Comparison of ENCODE assay signal across 11 cellular contexts in the genomic region with DNA sequence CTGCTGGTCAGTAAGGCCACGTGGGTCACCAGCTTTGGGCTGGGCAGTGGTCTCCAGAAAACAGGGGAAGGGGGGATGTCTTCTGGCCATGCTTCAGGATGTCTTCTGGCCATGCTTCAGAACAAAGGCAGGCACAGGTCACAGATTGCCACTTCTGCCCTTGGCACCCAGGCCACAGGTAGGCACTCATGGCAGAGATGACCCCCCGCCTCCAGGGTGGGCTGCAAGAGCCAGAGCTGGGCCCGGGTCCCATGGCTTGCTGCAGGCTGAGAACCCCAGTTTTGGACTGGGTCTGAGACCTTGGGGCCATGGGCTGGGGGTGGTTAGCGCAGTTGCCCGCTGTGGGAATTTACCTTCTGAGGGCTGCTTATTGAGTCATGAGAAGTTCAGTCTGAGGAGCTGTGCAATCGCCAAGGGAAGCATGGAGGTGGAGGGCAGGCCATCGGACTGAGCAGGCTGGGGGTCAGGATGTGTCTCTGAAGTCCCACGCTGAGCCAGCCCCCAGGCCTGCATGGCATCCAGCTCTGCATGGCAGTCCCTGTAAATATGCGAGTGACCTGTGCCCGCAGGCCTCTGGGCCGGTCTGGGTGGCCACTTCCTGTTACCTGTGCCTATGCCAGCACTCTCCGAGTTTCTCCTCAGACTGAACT. TPM values are rescaled to one million over a fixed set of nuclear protein-coding genes. Genes with fewer than 3 reads are reported as not detected.
DNase-seq lines count a peak whose midpoint lies in the region; ATAC-seq, FAIRE-seq and TF ChIP-seq lines count a peak whose summit lies in the region.
"Had no signal": no experiment of that assay in that cellular context is flagged by ENCODE, and none has a peak within 500 bp of the region (broad histone marks: within the 10 kb centered on the region; RNA-seq: fewer than 3 reads in every experiment).

No MANE protein-coding gene starts in this region.

- no peaks in the 10 kb centered on the region for H3K27me3 Mint-ChIP-seq in activated T-helper 1 cell treated with anti-CD3 and anti-CD28 coated beads, Interleukin-12 subunit alpha, Interleukin-12 subunit beta, Interleukin-2, Interleukin-4 antibody, amounts not matched to agents 30 ng/mL and 10 ng/mL and 1 ng/mL, durations not matched to agents 14 hours and 24 hours and 36 hours (ENCODE audit: insufficient read depth)
- H3K27me3 Mint-ChIP-seq in type B pancreatic cell: no peaks in the 10 kb centered on the region

- no peaks in the 10 kb centered on the region for H3K36me3 ChIP-seq in heart left ventricle
- no peaks in the 10 kb centered on the region for H3K36me3 ChIP-seq in keratinocyte (ENCODE audit: control insufficient read depth in 2 of 2, extremely low read depth in 1 of 2, insufficient read depth in 2 of 2, low read length in 2 of 2)
- H3K36me3 ChIP-seq: neutrophil had no signal

- peak overlapping the region; percentile 58 for H3K9ac ChIP-seq in keratinocyte (ENCODE audit: control insufficient read depth, extremely low read depth, insufficient read depth, low read length)

- intact Hi-C loops in heart left ventricle (cut with DNase I) (no loop called here), Right ventricle myocardium superior (cut with DNase I) (no loop called here)
- intact Hi-C loops in activated T-helper 1 cell treated with anti-CD3 and anti-CD28 coated beads, Interleukin-12 subunit alpha, Interleukin-12 subunit beta, Interleukin-2, Interleukin-4 antibody, amounts not matched to agents 30 ng/mL and 10 ng/mL and 1 ng/mL, durations not matched to agents 14 hours and 24 hours and 36 hours (cut with micrococcal nuclease): no loop called here

- H3K36me3 Mint-ChIP-seq in activated T-helper 1 cell treated with anti-CD3 and anti-CD28 coated beads, Interleukin-12 subunit alpha, Interleukin-12 subunit beta, Interleukin-2, Interleukin-4 antibody, amounts not matched to agents 30 ng/mL and 10 ng/mL and 1 ng/mL, durations not matched to agents 14 hours and 24 hours and 36 hours (ENCODE audit: low read depth): no peaks in the 10 kb centered on the region
- no peaks in the 10 kb centered on the region for H3K36me3 Mint-ChIP-seq in type B pancreatic cell

- ATAC-seq in heart left ventricle (no peak), Right ventricle myocardium superior (ENCODE audit: poor library complexity) (no peak), HG02610 (IDR thresholded peaks at IDR 0.05; ENCODE audit: unreplicated experiment) (no peak)

- H3K79me2 ChIP-seq in keratinocyte (ENCODE audit: control insufficient read depth, insufficient read depth, low read length): peaks cover 19% of the 10 kb centered on the region

- DNase-seq in heart left ventricle (peak in 4 of 5 donors; percentile 8 to 25 (median 22)), Right ventricle myocardium superior (no peak), keratinocyte (ENCODE audit: low read depth, low spot score) (no peak), type B pancreatic cell (ENCODE audit: extremely low spot score, unreplicated experiment) (no peak), RKO (ENCODE audit: low spot score) (no peak), Kasumi-1 (lab: John Stamatoyannopoulos, UW) (no peak)
- DNase-seq in activated T-helper 1 cell treated with anti-CD3 and anti-CD28 coated beads, Interleukin-12 subunit alpha, Interleukin-12 subunit beta, Interleukin-2, Interleukin-4 antibody, amounts not matched to agents 30 ng/mL and 10 ng/mL and 1 ng/mL, durations not matched to agents 14 hours and 24 hours and 36 hours (ENCODE audit: low spot score): no peak
- DNase-seq: NCI-H446 treated with DMSO at 0.1 percent for 48 hours had no signal

- no peaks in the 10 kb centered on the region for H3K9me3 Mint-ChIP-seq in activated T-helper 1 cell treated with anti-CD3 and anti-CD28 coated beads, Interleukin-12 subunit alpha, Interleukin-12 subunit beta, Interleukin-2, Interleukin-4 antibody, amounts not matched to agents 30 ng/mL and 10 ng/mL and 1 ng/mL, durations not matched to agents 14 hours and 24 hours and 36 hours
- no peaks in the 10 kb centered on the region for H3K9me3 Mint-ChIP-seq in type B pancreatic cell

- no peak overlapping the region for H2AFZ ChIP-seq in keratinocyte (ENCODE audit: control insufficient read depth, low read length)

- peak overlapping the region; percentile 80 for H3K4me3 Mint-ChIP-seq in activated T-helper 1 cell treated with anti-CD3 and anti-CD28 coated beads, Interleukin-12 subunit alpha, Interleukin-12 subunit beta, Interleukin-2, Interleukin-4 antibody, amounts not matched to agents 30 ng/mL and 10 ng/mL and 1 ng/mL, durations not matched to agents 14 hours and 24 hours and 36 hours
- H3K4me3 Mint-ChIP-seq in type B pancreatic cell: peak overlapping the region; percentile 87

- TF ChIP-seq POLR2A in heart left ventricle (IDR thresholded peaks at IDR 0.05): no peak

- dilution Hi-C loops in keratinocyte (cut with MboI; ENCODE audit: extremely low pct_ligation_motif_present, low sequenced_read_pairs): no loop called here

- no peak for TF ChIP-seq CTCF in heart left ventricle (IDR thresholded peaks at IDR 0.05)
- TF ChIP-seq CTCF in keratinocyte (optimal IDR thresholded peaks at IDR 0.05 in 1 of 3, IDR thresholded peaks at IDR 0.05 in 1 of 3, conservative IDR thresholded peaks at IDR 0.05 in 1 of 3; ENCODE audit: extremely low read depth in 1 of 3, insufficient read depth in 2 of 3, low read length in 3 of 3): no peak
- no peak for TF ChIP-seq CTCF in type B pancreatic cell (conservative IDR thresholded peaks at IDR 0.05)

- H3K27me3 ChIP-seq in heart left ventricle (no peaks in the 10 kb centered on the region), keratinocyte (ENCODE audit: control insufficient read depth, extremely low read depth, insufficient read depth, low read length) (no peaks in the 10 kb centered on the region)

- H4K20me1 ChIP-seq in keratinocyte (ENCODE audit: control insufficient read depth, extremely low read depth, insufficient read depth, low read length): no peaks in the 10 kb centered on the region

- no peak overlapping the region for H3K27ac ChIP-seq in heart left ventricle
- H3K27ac ChIP-seq in keratinocyte (ENCODE audit: control insufficient read depth, insufficient read depth, low read length): no peak overlapping the region
- H3K27ac ChIP-seq: epithelial cell of prostate, neutrophil had no signal

- no peaks in the 10 kb centered on the region for H3K9me1 ChIP-seq in keratinocyte (ENCODE audit: control insufficient read depth, extremely low read depth, insufficient read depth, low read length)

- H3K4me2 ChIP-seq in keratinocyte (ENCODE audit: control insufficient read depth, extremely low read depth, insufficient read depth, low read depth, low read length): peak overlapping the region; percentile 92

- 91 to 94% (median 92%) methylated on average over 5 to 12 of the region's 12 CpGs for WGBS in heart left ventricle, 4 donors

- H3K4me3 ChIP-seq in heart left ventricle: peak overlapping the region in 8 of 12 donors; percentile 59 to 88 (median 70)
- peak overlapping the region; percentile 51 to 78 (median 70) for H3K4me3 ChIP-seq in keratinocyte (ENCODE audit: control insufficient read depth in 2 of 3, extremely low read depth in 1 of 3, insufficient read depth in 2 of 3, low read depth in 1 of 3, low read length in 3 of 3)

- H3K9me3 ChIP-seq in heart left ventricle (no peaks in the 10 kb centered on the region), keratinocyte (ENCODE audit: control insufficient read depth, low read depth, low read length) (no peaks in the 10 kb centered on the region)
- H3K9me3 ChIP-seq: neutrophil had no signal

- peaks cover 5 to 79% (median 52%) of the 10 kb centered on the region in 12 donors for H3K4me1 ChIP-seq in heart left ventricle
- peaks cover 46% of the 10 kb centered on the region for H3K4me1 ChIP-seq in keratinocyte (ENCODE audit: control insufficient read depth, extremely low read depth, insufficient read depth, low read length)

- no peak for FAIRE-seq in keratinocyte (lab: Jason Lieb, UNC)

- no peak overlapping the region for H3K27ac Mint-ChIP-seq in activated T-helper 1 cell treated with anti-CD3 and anti-CD28 coated beads, Interleukin-12 subunit alpha, Interleukin-12 subunit beta, Interleukin-2, Interleukin-4 antibody, amounts not matched to agents 30 ng/mL and 10 ng/mL and 1 ng/mL, durations not matched to agents 14 hours and 24 hours and 36 hours
- H3K27ac Mint-ChIP-seq in type B pancreatic cell: peak overlapping the region; percentile 59

- peaks cover 25% of the 10 kb centered on the region for H3K4me1 Mint-ChIP-seq in activated T-helper 1 cell treated with anti-CD3 and anti-CD28 coated beads, Interleukin-12 subunit alpha, Interleukin-12 subunit beta, Interleukin-2, Interleukin-4 antibody, amounts not matched to agents 30 ng/mL and 10 ng/mL and 1 ng/mL, durations not matched to agents 14 hours and 24 hours and 36 hours (ENCODE audit: low read depth)
- H3K4me1 Mint-ChIP-seq in type B pancreatic cell (ENCODE audit: unreplicated experiment): peaks cover 47% of the 10 kb centered on the region

RNA-seq across cellular contexts. Expression of gene ANKRD13B, which starts 1.6 kb away (rescaled TPM):
- total RNA-seq in heart left ventricle (1 to 10 TPM; 4.4 to 9.9 (median 6.1) TPM), Right ventricle myocardium superior (9.3 TPM), type B pancreatic cell (ENCODE audit: low replicate concordance) (21.0 and 50.5 TPM in 2 replicates)
- polyA plus RNA-seq in heart left ventricle (10 to 100 TPM in 1 of 2 donors, 1 to 10 TPM in 1; 4.1 to 12.7 TPM), keratinocyte (3.7 to 6.5 TPM (median 5.0 TPM) in 3 replicates)
- 45.8 and 46.2 TPM in 2 replicates for total RNA-seq in activated T-helper 1 cell treated with anti-CD3 and anti-CD28 coated beads, Interleukin-12 subunit alpha, Interleukin-12 subunit beta, Interleukin-2, Interleukin-4 antibody, amounts not matched to agents 30 ng/mL and 10 ng/mL and 1 ng/mL, durations not matched to agents 14 hours and 24 hours and 36 hours
- 3.7 TPM for polyA plus RNA-seq in keratinocyte (2011; ENCODE audit: low read depth)
- polyA plus RNA-seq in keratinocyte (2011; cell fraction: cytosol; rRNA removed): 2.8 and 5.7 TPM in 2 replicates
- 13.0 and 14.3 TPM in 2 replicates for polyA plus RNA-seq in keratinocyte (2011; cell fraction: nucleus; rRNA removed)
- 6.7 and 7.8 TPM in 2 replicates for polyA plus RNA-seq in keratinocyte (2012; ENCODE audit: low replicate concordance)
- 4.8 to 12.7 TPM (median 5.3 TPM) in 3 replicates for polyA minus RNA-seq in keratinocyte
- 12.9 TPM for polyA minus RNA-seq in keratinocyte (2011; cell fraction: cytosol; rRNA and poly(A)+ RNA removed)
- polyA minus RNA-seq in keratinocyte (2011; cell fraction: nucleus; rRNA and poly(A)+ RNA removed): 6.2 and 9.9 TPM in 2 replicates

RNA-seq across cellular contexts. Expression of gene GIT1, which starts 5.1 kb away (rescaled TPM):
- total RNA-seq in heart left ventricle (10 to 100 TPM; 23.1 to 52.9 (median 31.4) TPM), Right ventricle myocardium superior (28.5 TPM), type B pancreatic cell (ENCODE audit: low replicate concordance) (44.0 and 66.7 TPM in 2 replicates)
- polyA plus RNA-seq in heart left ventricle (10 to 100 TPM; 23.0 to 37.8 TPM), keratinocyte (35.9 to 42.7 TPM (median 37.9 TPM) in 3 replicates)
- total RNA-seq in activated T-helper 1 cell treated with anti-CD3 and anti-CD28 coated beads, Interleukin-12 subunit alpha, Interleukin-12 subunit beta, Interleukin-2, Interleukin-4 antibody, amounts not matched to agents 30 ng/mL and 10 ng/mL and 1 ng/mL, durations not matched to agents 14 hours and 24 hours and 36 hours: 81.0 and 87.5 TPM in 2 replicates
- polyA plus RNA-seq in keratinocyte (2011; ENCODE audit: low read depth): 34.5 TPM
- polyA plus RNA-seq in keratinocyte (2011; cell fraction: cytosol; rRNA removed): 26.3 and 43.3 TPM in 2 replicates
- polyA plus RNA-seq in keratinocyte (2011; cell fraction: nucleus; rRNA removed): 55.9 and 64.8 TPM in 2 replicates
- polyA plus RNA-seq in keratinocyte (2012; ENCODE audit: low replicate concordance): 28.3 and 36.4 TPM in 2 replicates
- polyA minus RNA-seq in keratinocyte: 43.0 to 93.0 TPM (median 49.5 TPM) in 3 replicates
- 58.7 TPM for polyA minus RNA-seq in keratinocyte (2011; cell fraction: cytosol; rRNA and poly(A)+ RNA removed)
- 36.5 and 45.9 TPM in 2 replicates for polyA minus RNA-seq in keratinocyte (2011; cell fraction: nucleus; rRNA and poly(A)+ RNA removed)

RNA-seq across cellular contexts. Expression of gene TP53I13, which starts 26.1 kb away (rescaled TPM):
- total RNA-seq in heart left ventricle: 10 to 100 TPM; 23.8 to 65.5 (median 38.3) TPM
- polyA plus RNA-seq in heart left ventricle: 10 to 100 TPM; 65.1 to 93.0 TPM
- 39.2 TPM for total RNA-seq in Right ventricle myocardium superior
- 67.4 and 71.8 TPM in 2 replicates for total RNA-seq in activated T-helper 1 cell treated with anti-CD3 and anti-CD28 coated beads, Interleukin-12 subunit alpha, Interleukin-12 subunit beta, Interleukin-2, Interleukin-4 antibody, amounts not matched to agents 30 ng/mL and 10 ng/mL and 1 ng/mL, durations not matched to agents 14 hours and 24 hours and 36 hours
- polyA plus RNA-seq in keratinocyte: 11.9 to 34.7 TPM (median 14.5 TPM) in 3 replicates
- polyA plus RNA-seq in keratinocyte (2011; ENCODE audit: low read depth): 4.4 TPM
- polyA plus RNA-seq in keratinocyte (2011; cell fraction: cytosol; rRNA removed): 5.8 and 16.5 TPM in 2 replicates
- polyA plus RNA-seq in keratinocyte (2011; cell fraction: nucleus; rRNA removed): 71.4 and 101 TPM in 2 replicates
- polyA plus RNA-seq in keratinocyte (2012; ENCODE audit: low replicate concordance): 17.7 and 24.8 TPM in 2 replicates
- polyA minus RNA-seq in keratinocyte: 10.9 to 22.2 TPM (median 13.1 TPM) in 3 replicates
- polyA minus RNA-seq in keratinocyte (2011; cell fraction: cytosol; rRNA and poly(A)+ RNA removed): 39.5 TPM
- 21.7 and 26.6 TPM in 2 replicates for polyA minus RNA-seq in keratinocyte (2011; cell fraction: nucleus; rRNA and poly(A)+ RNA removed)
- 38.9 and 50.3 TPM in 2 replicates for total RNA-seq in type B pancreatic cell (ENCODE audit: low replicate concordance)

RNA-seq across cellular contexts. Expression of gene ABHD15, which starts 27.7 kb away (rescaled TPM):
- total RNA-seq in heart left ventricle (10 to 100 TPM in 2 of 9 donors, 1 to 10 TPM in 7; 5.3 to 13.1 (median 9.0) TPM), Right ventricle myocardium superior (7.0 TPM), type B pancreatic cell (ENCODE audit: low replicate concordance) (11.6 and 12.2 TPM in 2 replicates)
- polyA plus RNA-seq in heart left ventricle (1 to 10 TPM; 4.0 to 8.2 TPM), keratinocyte (6.2 to 6.9 TPM (median 6.8 TPM) in 3 replicates)
- 18.5 and 19.5 TPM in 2 replicates for total RNA-seq in activated T-helper 1 cell treated with anti-CD3 and anti-CD28 coated beads, Interleukin-12 subunit alpha, Interleukin-12 subunit beta, Interleukin-2, Interleukin-4 antibody, amounts not matched to agents 30 ng/mL and 10 ng/mL and 1 ng/mL, durations not matched to agents 14 hours and 24 hours and 36 hours
- 1.5 TPM for polyA plus RNA-seq in keratinocyte (2011; ENCODE audit: low read depth)
- 5.3 and 5.5 TPM in 2 replicates for polyA plus RNA-seq in keratinocyte (2011; cell fraction: cytosol; rRNA removed)
- 11.2 and 11.7 TPM in 2 replicates for polyA plus RNA-seq in keratinocyte (2011; cell fraction: nucleus; rRNA removed)
- polyA plus RNA-seq in keratinocyte (2012; ENCODE audit: low replicate concordance): 2.8 and 7.5 TPM in 2 replicates
- 9.9 to 13.5 TPM (median 13.0 TPM) in 3 replicates for polyA minus RNA-seq in keratinocyte
- polyA minus RNA-seq in keratinocyte (2011; cell fraction: cytosol; rRNA and poly(A)+ RNA removed): 12.3 TPM
- polyA minus RNA-seq in keratinocyte (2011; cell fraction: nucleus; rRNA and poly(A)+ RNA removed): 12.8 and 13.8 TPM in 2 replicates

RNA-seq across cellular contexts. Expression of gene CORO6, which starts 28.1 kb away (rescaled TPM):
- 100 to 1,000 TPM in 3 of 9 donors, 10 to 100 TPM in 6; 72.1 to 115 (median 95.5) TPM for total RNA-seq in heart left ventricle
- 10 to 100 TPM; 50.7 to 96.2 TPM for polyA plus RNA-seq in heart left ventricle
- total RNA-seq in Right ventricle myocardium superior: 83.6 TPM
- total RNA-seq in activated T-helper 1 cell treated with anti-CD3 and anti-CD28 coated beads, Interleukin-12 subunit alpha, Interleukin-12 subunit beta, Interleukin-2, Interleukin-4 antibody, amounts not matched to agents 30 ng/mL and 10 ng/mL and 1 ng/mL, durations not matched to agents 14 hours and 24 hours and 36 hours: 5.1 and 6.4 TPM in 2 replicates
- polyA plus RNA-seq in keratinocyte: 20.5 to 50.9 TPM (median 28.8 TPM) in 3 replicates
- 6.6 TPM for polyA plus RNA-seq in keratinocyte (2011; ENCODE audit: low read depth)
- 9.2 and 10.8 TPM in 2 replicates for polyA plus RNA-seq in keratinocyte (2011; cell fraction: cytosol; rRNA removed)
- polyA plus RNA-seq in keratinocyte (2011; cell fraction: nucleus; rRNA removed): 191 and 224 TPM in 2 replicates
- polyA plus RNA-seq in keratinocyte (2012; ENCODE audit: low replicate concordance): 14.6 and 16.8 TPM in 2 replicates
- 34.8 to 68.4 TPM (median 42.9 TPM) in 3 replicates for polyA minus RNA-seq in keratinocyte
- 17.6 TPM for polyA minus RNA-seq in keratinocyte (2011; cell fraction: cytosol; rRNA and poly(A)+ RNA removed)
- polyA minus RNA-seq in keratinocyte (2011; cell fraction: nucleus; rRNA and poly(A)+ RNA removed): 35.6 and 40.7 TPM in 2 replicates
- 2.0 and 6.8 TPM in 2 replicates for total RNA-seq in type B pancreatic cell (ENCODE audit: low replicate concordance)

Comparison
In these comparisons a context has a peak if more than half of its experiments do, and no peak if none do; other contexts are left out.
1. DNase-seq: peak in heart left ventricle (4 of 5); none in Right ventricle myocardium superior (single experiment), activated T-helper 1 cell treated with anti-CD3 and anti-CD28 coated beads, Interleukin-12 subunit alpha, Interleukin-12 subunit beta, Interleukin-2, Interleukin-4 antibody, amounts not matched to agents 30 ng/mL and 10 ng/mL and 1 ng/mL, durations not matched to agents 14 hours and 24 hours and 36 hours (single experiment), keratinocyte (single experiment), type B pancreatic cell (single experiment), RKO (single experiment) and Kasumi-1 (0 of 2).